Comparison of ENCODE assay signal across 30 cellular contexts in genomic region chr1:22903113-22903512, GRCh38.
DNase-seq lines count a peak whose midpoint lies in the region.
"Had no signal": no experiment of that assay in that cellular context is flagged by ENCODE, and none has a peak within 500 bp of the region (broad histone marks: within the 10 kb centered on the region; RNA-seq: fewer than 3 reads in every experiment).

No MANE protein-coding gene starts in this region.

- H3K27ac ChIP-seq in neuronal stem cell (replicated peaks; ENCODE audit: low read length), result no peak overlapping the region
- H3K27ac ChIP-seq: epithelial cell of prostate, HL-60, neutrophil, psoas muscle, testis, vagina had no signal

- peak overlapping the region; percentile 18 for H3K23ac ChIP-seq in neuronal stem cell (ENCODE audit: low read depth, low read length, poor library complexity)

- no peak overlapping the region for H4K91ac ChIP-seq in neuronal stem cell (ENCODE audit: low read depth, low read length, poor library complexity)

- peak; percentile 65 for DNase-seq in EL
- DNase-seq in HT1080 (ENCODE audit: low read depth), result peak; percentile 84
- DNase-seq in astrocyte of the hippocampus (ENCODE audit: low read depth, low spot score), result peak; percentile 44
- DNase-seq in neuronal stem cell (ENCODE audit: low spot score), result no peak
- no peak for DNase-seq in NCI-H82 treated with DMSO at 0.1 percent for 48 hours (lab: John Stamatoyannopoulos, UW; ENCODE audit: unreplicated experiment)
- DNase-seq in DMS79 (lab: John Stamatoyannopoulos, UW), result no peak
- no peak for DNase-seq in D341Med (ENCODE audit: low spot score)
- DNase-seq: activated CD4-positive, alpha-beta T cell treated with anti-CD3 and anti-CD28 coated beads for 36 hours; activated naive CD4-positive, alpha-beta T cell treated with anti-CD3 and anti-CD28 coated beads for 36 hours; activated T-cell treated with anti-CD3 and anti-CD28 coated beads, Interleukin-2, amount 50 U/mL, for 72 hours; CD8-positive, alpha-beta memory T cell; cerebellar nuclear complex; DMS53; kidney; MM.1S; NCI-H146; NCI-H2171; NCI-H526; psoas muscle; Right ventricle myocardium superior; small intestine; stimulated activated CD4-positive, alpha-beta T cell treated with anti-CD3 and anti-CD28 coated beads, Interleukin-2, amount 100 ng/mL, for 48 hours; stimulated activated naive CD4-positive, alpha-beta T cell; T-helper 1 cell; testis had no signal

- H4K8ac ChIP-seq in neuronal stem cell (ENCODE audit: low read depth, low read length), result no peak overlapping the region

- no CpG with 5 or more reads among the region's 3 CpGs for WGBS in neuronal stem cell (ENCODE audit: extremely low coverage in 2 of 2, insufficient read length in 2 of 2, insufficient replicate concordance in 1 of 2), 2 donors

- H3K4me3 ChIP-seq in neuronal stem cell (ENCODE audit: low read length in 2 of 2), result no peak overlapping the region
- H3K4me3 ChIP-seq: lung, psoas muscle, testis, vagina had no signal

- peaks cover 7 to 23% of the 10 kb centered on the region in 2 donors for H3K36me3 ChIP-seq in neuronal stem cell (replicated peaks in 1 of 2; ENCODE audit: control insufficient read depth in 2 of 2, insufficient read depth in 2 of 2, low read length in 2 of 2)
- H3K36me3 ChIP-seq: neutrophil, vagina had no signal

- H3K27me3 ChIP-seq in neuronal stem cell (ENCODE audit: control insufficient read depth in 3 of 3, insufficient read depth in 3 of 3, low read depth in 1 of 3, low read length in 3 of 3), result no peaks in the 10 kb centered on the region
- H3K27me3 ChIP-seq: testis, vagina had no signal

- H2AK5ac ChIP-seq in neuronal stem cell (ENCODE audit: low read depth, low read length), result no peak overlapping the region

- H2AFZ ChIP-seq in neuronal stem cell (ENCODE audit: low read length), result no peak overlapping the region

- no peak overlapping the region for H2BK12ac ChIP-seq in neuronal stem cell (ENCODE audit: low read length)

- H3K9me3 ChIP-seq in neuronal stem cell (replicated peaks in 1 of 2; ENCODE audit: control insufficient read depth in 2 of 2, insufficient read depth in 1 of 2, low read depth in 1 of 2, low read length in 2 of 2), result no peaks in the 10 kb centered on the region
- H3K9me3 ChIP-seq: neutrophil, psoas muscle, testis, vagina had no signal

- peak overlapping the region; percentile 7 for H2BK15ac ChIP-seq in neuronal stem cell (ENCODE audit: low read length)

- no peak overlapping the region for H3K14ac ChIP-seq in neuronal stem cell (ENCODE audit: low read length)

- H3K9ac ChIP-seq in neuronal stem cell (ENCODE audit: low read depth, low read length, poor library complexity), result no peak overlapping the region

- no peaks in the 10 kb centered on the region for H3K4me1 ChIP-seq in neuronal stem cell (ENCODE audit: control insufficient read depth in 2 of 2, insufficient read depth in 1 of 2, low read depth in 1 of 2, low read length in 2 of 2)
- H3K4me1 ChIP-seq: psoas muscle, testis, vagina had no signal

- no peak overlapping the region for H3K18ac ChIP-seq in neuronal stem cell (ENCODE audit: low read length)

- no peak overlapping the region for H2BK5ac ChIP-seq in neuronal stem cell (ENCODE audit: low read length)

- H3K79me1 ChIP-seq in neuronal stem cell (ENCODE audit: low read depth, low read length), result no peaks in the 10 kb centered on the region

- H3K4ac ChIP-seq in neuronal stem cell (ENCODE audit: low read length), result no peak overlapping the region

- H2BK120ac ChIP-seq in neuronal stem cell (ENCODE audit: low read depth, low read length), result no peak overlapping the region

- H3K4me2 ChIP-seq in neuronal stem cell (ENCODE audit: insufficient read depth, low read length, poor library complexity, severe bottlenecking), result no peak overlapping the region

Comparison
In these comparisons a context has a peak if more than half of its experiments do, and no peak if none do; other contexts are left out.
1. DNase-seq: peak in EL (single experiment), HT1080 (single experiment) and astrocyte of the hippocampus (single experiment); none in neuronal stem cell (single experiment), NCI-H82 treated with DMSO at 0.1 percent for 48 hours (single experiment), DMS79 (single experiment) and D341Med (single experiment).